12 cellular contexts compared by ENCODE assay signal in the genomic region with DNA sequence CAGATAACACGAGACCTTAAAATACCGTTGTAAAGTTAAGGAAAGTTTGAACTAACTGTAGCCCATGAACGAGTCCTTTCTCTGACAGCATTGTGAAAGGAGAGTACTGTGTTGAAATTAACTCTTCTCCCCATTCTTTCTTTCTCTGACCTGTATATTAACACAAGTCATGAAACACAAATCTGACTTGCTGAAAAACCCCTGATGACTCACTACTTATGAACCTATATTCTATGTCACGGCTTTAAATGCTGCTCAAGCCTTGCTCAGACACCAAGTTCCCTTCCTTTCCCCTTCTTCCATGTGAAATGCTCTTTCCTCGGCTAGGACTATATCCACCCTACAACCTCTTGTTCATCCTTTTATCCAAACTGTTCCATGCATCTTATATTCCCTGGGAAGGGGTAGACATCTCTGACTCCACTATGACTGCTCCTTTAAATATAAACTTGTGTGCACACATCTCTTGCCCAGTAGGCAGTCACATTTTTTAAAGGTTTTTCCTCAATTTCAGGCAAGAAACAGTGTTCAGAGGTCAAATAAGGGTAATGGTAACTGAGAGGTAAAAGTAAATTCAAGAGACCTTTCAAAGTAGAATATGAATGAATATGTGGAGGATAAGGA.
A peak's percentile ranks its signal among the peaks of the same experiment; 100 is the strongest.
DNase-seq lines count a peak whose midpoint lies in the region; ATAC-seq, FAIRE-seq and TF ChIP-seq lines count a peak whose summit lies in the region.
"Had no signal": no experiment of that assay in that cellular context is flagged by ENCODE, and none has a peak within 500 bp of the region (broad histone marks: within the 10 kb centered on the region; RNA-seq: fewer than 3 reads in every experiment).

No MANE protein-coding gene starts in this region.

- H3K4me3 ChIP-seq in astrocyte (ENCODE audit: insufficient read depth, low read depth, low read length) (no peak overlapping the region), skeletal muscle cell (ENCODE audit: low read depth, low read length) (no peak overlapping the region), testis (no peak overlapping the region), WERI-Rb-1 (ENCODE audit: low read depth, low read length) (no peak overlapping the region)

- no peak overlapping the region for H3K9ac ChIP-seq in astrocyte (ENCODE audit: low read length)

- H3K79me2 ChIP-seq in astrocyte (ENCODE audit: insufficient read depth, low read length) = peaks cover 15% of the 10 kb centered on the region

- H3K4me1 ChIP-seq in astrocyte (ENCODE audit: insufficient read depth, low read length) = peaks cover 7% of the 10 kb centered on the region
- no peaks in the 10 kb centered on the region for H3K4me1 ChIP-seq in testis

- H3K27ac Mint-ChIP-seq in activated CD4-positive, alpha-beta T cell treated with anti-CD3 and anti-CD28 coated beads for 36 hours = no peak overlapping the region
- no peak overlapping the region for H3K27ac Mint-ChIP-seq in astrocyte (ENCODE audit: unreplicated experiment)

- POLR2A ChIA-PET in activated CD4-positive, alpha-beta T cell treated with anti-CD3 and anti-CD28 coated beads for 36 hours (lab: Charles Lee) = no interaction called here

- H3K9me3 ChIP-seq in astrocyte (ENCODE audit: insufficient read depth, low read depth, low read length) = no peaks in the 10 kb centered on the region
- H3K9me3 ChIP-seq in testis = no peaks in the 10 kb centered on the region
- H3K9me3 ChIP-seq in WERI-Rb-1 (ENCODE audit: severe bottlenecking) = no peaks in the 10 kb centered on the region

- H3K36me3 ChIP-seq in astrocyte (ENCODE audit: insufficient read depth, low read length) (no peaks in the 10 kb centered on the region), testis (ENCODE audit: low read depth, missing control alignments) (no peaks in the 10 kb centered on the region), WERI-Rb-1 (no peaks in the 10 kb centered on the region)

- no peak for TF ChIP-seq POLR2A in testis (IDR thresholded peaks at IDR 0.05)

- H3K9me3 Mint-ChIP-seq in activated CD4-positive, alpha-beta T cell treated with anti-CD3 and anti-CD28 coated beads for 36 hours (ENCODE audit: low read depth) = peaks cover 1% of the 10 kb centered on the region
- H3K9me3 Mint-ChIP-seq in astrocyte (ENCODE audit: unreplicated experiment) = no peaks in the 10 kb centered on the region

- CTCF ChIA-PET in activated CD4-positive, alpha-beta T cell treated with anti-CD3 and anti-CD28 coated beads for 36 hours (lab: Charles Lee) = no interaction called here

- 83 to 93% methylated on average over 5 of the region's 5 CpGs for WGBS in testis, 2 donors

- H3K27ac ChIP-seq in astrocyte (ENCODE audit: low read depth, low read length) = no peak overlapping the region
- H3K27ac ChIP-seq in testis = no peak overlapping the region
- H3K27ac ChIP-seq in WERI-Rb-1 = no peak overlapping the region
- H3K27ac ChIP-seq: 22Rv1, VCaP had no signal

- intact Hi-C loops in activated CD4-positive, alpha-beta T cell treated with anti-CD3 and anti-CD28 coated beads for 36 hours (cut with DNase I, micrococcal nuclease) = no loop called here
- intact Hi-C loops in testis (cut with DNase I; ENCODE audit: low total_unique reads) = no loop called here

- H3K36me3 Mint-ChIP-seq in activated CD4-positive, alpha-beta T cell treated with anti-CD3 and anti-CD28 coated beads for 36 hours (ENCODE audit: low read depth) = no peaks in the 10 kb centered on the region
- no peaks in the 10 kb centered on the region for H3K36me3 Mint-ChIP-seq in astrocyte (ENCODE audit: low read depth, unreplicated experiment)

- TF ChIP-seq CTCF in astrocyte (IDR thresholded peaks at IDR 0.05; ENCODE audit: insufficient read depth, low read depth, low read length) (no peak), testis (IDR thresholded peaks at IDR 0.05) (no peak), WERI-Rb-1 (IDR thresholded peaks at IDR 0.05; ENCODE audit: low read depth, low read length) (no peak)

- peaks cover 2% of the 10 kb centered on the region for H3K27me3 Mint-ChIP-seq in activated CD4-positive, alpha-beta T cell treated with anti-CD3 and anti-CD28 coated beads for 36 hours
- no peaks in the 10 kb centered on the region for H3K27me3 Mint-ChIP-seq in astrocyte (ENCODE audit: low read depth, unreplicated experiment)

- no peak for DNase-seq in activated CD4-positive, alpha-beta T cell treated with anti-CD3 and anti-CD28 coated beads for 36 hours
- DNase-seq in activated CD4-positive, alpha-beta T cell treated with anti-CD3 and anti-CD28 coated beads, Interleukin-2, amount 50 U/mL, for 4 hours = no peak
- DNase-seq in astrocyte (ENCODE audit: low read depth) (peak; percentile 69), skeletal muscle cell (ENCODE audit: low read depth) (peak; percentile 78), NCI-H2196 (lab: John Stamatoyannopoulos, UW; ENCODE audit: unreplicated experiment) (no peak), testis (no peak), WERI-Rb-1 (no peak)
- DNase-seq: DND-41 had no signal

- no peak for FAIRE-seq in astrocyte (lab: Jason Lieb, UNC)
- FAIRE-seq: colon had no signal

- no peak overlapping the region for H3K4me3 Mint-ChIP-seq in activated CD4-positive, alpha-beta T cell treated with anti-CD3 and anti-CD28 coated beads for 36 hours
- H3K4me3 Mint-ChIP-seq in astrocyte (ENCODE audit: unreplicated experiment) = no peak overlapping the region

- no peaks in the 10 kb centered on the region for H3K27me3 ChIP-seq in astrocyte (ENCODE audit: insufficient read depth, low read length)
- H3K27me3 ChIP-seq in testis = no peaks in the 10 kb centered on the region
- H3K27me3 ChIP-seq in WERI-Rb-1 (ENCODE audit: insufficient read depth, low read depth, severe bottlenecking) = no peaks in the 10 kb centered on the region

- H4K20me1 ChIP-seq in astrocyte (ENCODE audit: insufficient read depth, low read length) = peaks cover 8% of the 10 kb centered on the region

- H2AFZ ChIP-seq in astrocyte (ENCODE audit: low read depth, low read length) = no peak overlapping the region

- peak; percentile 26 for ATAC-seq in activated CD4-positive, alpha-beta T cell treated with anti-CD3 and anti-CD28 coated beads for 36 hours
- peak; percentile 80 for ATAC-seq in HG03095 (IDR thresholded peaks at IDR 0.05; ENCODE audit: unreplicated experiment)

- no peaks in the 10 kb centered on the region for H3K4me1 Mint-ChIP-seq in activated CD4-positive, alpha-beta T cell treated with anti-CD3 and anti-CD28 coated beads for 36 hours
- peaks cover 7% of the 10 kb centered on the region for H3K4me1 Mint-ChIP-seq in astrocyte (ENCODE audit: low read depth, unreplicated experiment)

- H3K4me2 ChIP-seq in astrocyte (ENCODE audit: low read length) = peak overlapping the region; percentile 22

Comparison
In these comparisons a context has a peak if more than half of its experiments do, and no peak if none do; other contexts are left out.
1. DNase-seq: peak in astrocyte (single experiment) and skeletal muscle cell (single experiment); none in activated CD4-positive, alpha-beta T cell treated with anti-CD3 and anti-CD28 coated beads for 36 hours (single experiment), activated CD4-positive, alpha-beta T cell treated with anti-CD3 and anti-CD28 coated beads, Interleukin-2, amount 50 U/mL, for 4 hours (0 of 2), NCI-H2196 (single experiment), testis (single experiment) and WERI-Rb-1 (single experiment).